Comparison of ENCODE assay signal across 1 cellular context in the genomic region with DNA sequence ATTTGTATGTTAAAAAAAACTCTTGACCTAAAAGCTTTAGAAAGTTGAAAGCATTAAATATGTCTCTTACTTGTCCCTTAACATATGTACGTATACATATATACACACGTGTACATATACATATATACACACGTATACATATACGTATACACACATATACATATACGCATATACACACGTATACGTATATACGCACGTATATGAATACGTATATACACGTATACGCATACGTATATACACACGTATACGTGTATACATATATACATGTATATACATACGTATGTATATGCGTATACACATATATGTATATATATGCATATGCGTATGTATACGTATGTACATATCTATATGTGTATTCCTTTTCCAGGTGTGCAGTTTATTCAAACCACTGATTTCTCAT.
A peak's percentile ranks its signal among the peaks of the same experiment; 100 is the strongest.
TF ChIP-seq lines count a peak whose summit lies in the region.

No MANE protein-coding gene starts in this region.

TF ChIP-seq in K562, 482 proteins besides CTCF, POLR2A, EP300 and RAD21 (continued from another document and continues in another):
- TF ChIP-seq, protein P1, sequence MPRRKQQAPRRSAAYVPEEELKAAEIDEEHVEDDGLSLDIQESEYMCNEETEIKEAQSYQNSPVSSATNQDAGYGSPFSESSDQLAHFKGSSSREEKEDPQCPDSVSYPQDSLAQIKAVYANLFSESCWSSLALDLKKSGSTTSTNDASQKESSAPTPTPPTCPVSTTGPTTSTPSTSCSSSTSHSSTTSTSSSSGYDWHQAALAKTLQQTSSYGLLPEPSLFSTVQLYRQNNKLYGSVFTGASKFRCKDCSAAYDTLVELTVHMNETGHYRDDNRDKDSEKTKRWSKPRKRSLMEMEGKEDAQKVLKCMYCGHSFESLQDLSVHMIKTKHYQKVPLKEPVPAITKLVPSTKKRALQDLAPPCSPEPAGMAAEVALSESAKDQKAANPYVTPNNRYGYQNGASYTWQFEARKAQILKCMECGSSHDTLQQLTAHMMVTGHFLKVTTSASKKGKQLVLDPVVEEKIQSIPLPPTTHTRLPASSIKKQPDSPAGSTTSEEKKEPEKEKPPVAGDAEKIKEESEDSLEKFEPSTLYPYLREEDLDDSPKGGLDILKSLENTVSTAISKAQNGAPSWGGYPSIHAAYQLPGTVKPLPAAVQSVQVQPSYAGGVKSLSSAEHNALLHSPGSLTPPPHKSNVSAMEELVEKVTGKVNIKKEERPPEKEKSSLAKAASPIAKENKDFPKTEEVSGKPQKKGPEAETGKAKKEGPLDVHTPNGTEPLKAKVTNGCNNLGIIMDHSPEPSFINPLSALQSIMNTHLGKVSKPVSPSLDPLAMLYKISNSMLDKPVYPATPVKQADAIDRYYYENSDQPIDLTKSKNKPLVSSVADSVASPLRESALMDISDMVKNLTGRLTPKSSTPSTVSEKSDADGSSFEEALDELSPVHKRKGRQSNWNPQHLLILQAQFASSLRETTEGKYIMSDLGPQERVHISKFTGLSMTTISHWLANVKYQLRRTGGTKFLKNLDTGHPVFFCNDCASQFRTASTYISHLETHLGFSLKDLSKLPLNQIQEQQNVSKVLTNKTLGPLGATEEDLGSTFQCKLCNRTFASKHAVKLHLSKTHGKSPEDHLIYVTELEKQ (CRISPR knock-in tag; IDR thresholded peaks at IDR 0.05): peak; percentile 76; the same call in 1 of the 2 replicates
- TF ChIP-seq ZNF445 (CRISPR knock-in tag; IDR thresholded peaks at IDR 0.05; ENCODE audit: low read depth) (no peak), HDAC2 (IDR thresholded peaks at IDR 0.05) (no peak), ZNF3 (CRISPR knock-in tag; IDR thresholded peaks at IDR 0.05) (0 out of 2 replicates have a peak, but pooled peaks have one; percentile 73), FOXP1 (CRISPR knock-in tag; IDR thresholded peaks at IDR 0.05) (no peak), THRAP3 (IDR thresholded peaks at IDR 0.05; ENCODE audit: borderline replicate concordance) (no peak), ZFP30 (CRISPR knock-in tag; IDR thresholded peaks at IDR 0.05; ENCODE audit: borderline replicate concordance) (peak; percentile 82), ZKSCAN3 (CRISPR knock-in tag; IDR thresholded peaks at IDR 0.05) (0 out of 2 replicates have a peak, but pooled peaks have one; percentile 34), ZNF780A (CRISPR knock-in tag; IDR thresholded peaks at IDR 0.05) (no peak), ZNF436 (CRISPR knock-in tag; IDR thresholded peaks at IDR 0.05) (peak; percentile 77; the same call in 1 of the 2 replicates), NFE2 (IDR thresholded peaks at IDR 0.05; ENCODE audit: low read depth) (no peak), PHTF2 (CRISPR knock-in tag; IDR thresholded peaks at IDR 0.05) (peak; percentile 90), PCBP1 (IDR thresholded peaks at IDR 0.05; ENCODE audit: low read depth, low read length, poor library complexity, severe bottlenecking) (no peak), HDAC6 (IDR thresholded peaks at IDR 0.05; ENCODE audit: low read depth, low read length) (no peak), E2F3 (CRISPR knock-in tag; IDR thresholded peaks at IDR 0.05) (0 out of 2 replicates have a peak, but pooled peaks have one; percentile 63), MECOM (CRISPR knock-in tag; IDR thresholded peaks at IDR 0.05) (0 out of 2 replicates have a peak, but pooled peaks have one; percentile 38), FOSL1 (tag; conservative IDR thresholded peaks at IDR 0.05) (no peak), PURB (CRISPR knock-in tag; IDR thresholded peaks at IDR 0.05; ENCODE audit: low read depth) (no peak), MTF1 (CRISPR knock-in tag; IDR thresholded peaks at IDR 0.05; ENCODE audit: borderline replicate concordance) (peak; percentile 98), CBX8 (IDR thresholded peaks at IDR 0.05; ENCODE audit: borderline replicate concordance, extremely low read depth, low read depth, low read length, poor library complexity, severe bottlenecking) (no peak), ZNF140 (CRISPR knock-in tag; IDR thresholded peaks at IDR 0.05) (peak; percentile 97), RBBP5 (IDR thresholded peaks at IDR 0.05; ENCODE audit: borderline replicate concordance, insufficient read depth, low read length, poor library complexity, severe bottlenecking) (no peak), CHD2 (IDR thresholded peaks at IDR 0.05; ENCODE audit: low read depth, low read length) (no peak), TEAD1 (CRISPR knock-in tag; IDR thresholded peaks at IDR 0.05) (no peak), RHOXF2B (CRISPR knock-in tag; conservative IDR thresholded peaks at IDR 0.05) (peak; percentile 73; the same call in 1 of the 2 replicates)
- TF ChIP-seq, protein P2, sequence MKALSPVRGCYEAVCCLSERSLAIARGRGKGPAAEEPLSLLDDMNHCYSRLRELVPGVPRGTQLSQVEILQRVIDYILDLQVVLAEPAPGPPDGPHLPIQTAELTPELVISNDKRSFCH (CRISPR knock-in tag; IDR thresholded peaks at IDR 0.05): 0 out of 2 replicates have a peak, but pooled peaks have one; percentile 58
- TF ChIP-seq, protein P2 (tag; IDR thresholded peaks at IDR 0.05): no peak
- TF ChIP-seq, protein P3, sequence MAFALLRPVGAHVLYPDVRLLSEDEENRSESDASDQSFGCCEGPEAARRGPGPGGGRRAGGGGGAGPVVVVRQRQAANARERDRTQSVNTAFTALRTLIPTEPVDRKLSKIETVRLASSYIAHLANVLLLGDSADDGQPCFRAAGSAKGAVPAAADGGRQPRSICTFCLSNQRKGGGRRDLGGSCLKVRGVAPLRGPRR (CRISPR knock-in tag; IDR thresholded peaks at IDR 0.05): peak; percentile 94
- TF ChIP-seq, protein P4, sequence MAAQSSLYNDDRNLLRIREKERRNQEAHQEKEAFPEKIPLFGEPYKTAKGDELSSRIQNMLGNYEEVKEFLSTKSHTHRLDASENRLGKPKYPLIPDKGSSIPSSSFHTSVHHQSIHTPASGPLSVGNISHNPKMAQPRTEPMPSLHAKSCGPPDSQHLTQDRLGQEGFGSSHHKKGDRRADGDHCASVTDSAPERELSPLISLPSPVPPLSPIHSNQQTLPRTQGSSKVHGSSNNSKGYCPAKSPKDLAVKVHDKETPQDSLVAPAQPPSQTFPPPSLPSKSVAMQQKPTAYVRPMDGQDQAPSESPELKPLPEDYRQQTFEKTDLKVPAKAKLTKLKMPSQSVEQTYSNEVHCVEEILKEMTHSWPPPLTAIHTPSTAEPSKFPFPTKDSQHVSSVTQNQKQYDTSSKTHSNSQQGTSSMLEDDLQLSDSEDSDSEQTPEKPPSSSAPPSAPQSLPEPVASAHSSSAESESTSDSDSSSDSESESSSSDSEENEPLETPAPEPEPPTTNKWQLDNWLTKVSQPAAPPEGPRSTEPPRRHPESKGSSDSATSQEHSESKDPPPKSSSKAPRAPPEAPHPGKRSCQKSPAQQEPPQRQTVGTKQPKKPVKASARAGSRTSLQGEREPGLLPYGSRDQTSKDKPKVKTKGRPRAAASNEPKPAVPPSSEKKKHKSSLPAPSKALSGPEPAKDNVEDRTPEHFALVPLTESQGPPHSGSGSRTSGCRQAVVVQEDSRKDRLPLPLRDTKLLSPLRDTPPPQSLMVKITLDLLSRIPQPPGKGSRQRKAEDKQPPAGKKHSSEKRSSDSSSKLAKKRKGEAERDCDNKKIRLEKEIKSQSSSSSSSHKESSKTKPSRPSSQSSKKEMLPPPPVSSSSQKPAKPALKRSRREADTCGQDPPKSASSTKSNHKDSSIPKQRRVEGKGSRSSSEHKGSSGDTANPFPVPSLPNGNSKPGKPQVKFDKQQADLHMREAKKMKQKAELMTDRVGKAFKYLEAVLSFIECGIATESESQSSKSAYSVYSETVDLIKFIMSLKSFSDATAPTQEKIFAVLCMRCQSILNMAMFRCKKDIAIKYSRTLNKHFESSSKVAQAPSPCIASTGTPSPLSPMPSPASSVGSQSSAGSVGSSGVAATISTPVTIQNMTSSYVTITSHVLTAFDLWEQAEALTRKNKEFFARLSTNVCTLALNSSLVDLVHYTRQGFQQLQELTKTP (IDR thresholded peaks at IDR 0.05; ENCODE audit: low read depth in 1 of 2, partially characterized antibody in 2 of 2): no peak
- TF ChIP-seq, protein P5, sequence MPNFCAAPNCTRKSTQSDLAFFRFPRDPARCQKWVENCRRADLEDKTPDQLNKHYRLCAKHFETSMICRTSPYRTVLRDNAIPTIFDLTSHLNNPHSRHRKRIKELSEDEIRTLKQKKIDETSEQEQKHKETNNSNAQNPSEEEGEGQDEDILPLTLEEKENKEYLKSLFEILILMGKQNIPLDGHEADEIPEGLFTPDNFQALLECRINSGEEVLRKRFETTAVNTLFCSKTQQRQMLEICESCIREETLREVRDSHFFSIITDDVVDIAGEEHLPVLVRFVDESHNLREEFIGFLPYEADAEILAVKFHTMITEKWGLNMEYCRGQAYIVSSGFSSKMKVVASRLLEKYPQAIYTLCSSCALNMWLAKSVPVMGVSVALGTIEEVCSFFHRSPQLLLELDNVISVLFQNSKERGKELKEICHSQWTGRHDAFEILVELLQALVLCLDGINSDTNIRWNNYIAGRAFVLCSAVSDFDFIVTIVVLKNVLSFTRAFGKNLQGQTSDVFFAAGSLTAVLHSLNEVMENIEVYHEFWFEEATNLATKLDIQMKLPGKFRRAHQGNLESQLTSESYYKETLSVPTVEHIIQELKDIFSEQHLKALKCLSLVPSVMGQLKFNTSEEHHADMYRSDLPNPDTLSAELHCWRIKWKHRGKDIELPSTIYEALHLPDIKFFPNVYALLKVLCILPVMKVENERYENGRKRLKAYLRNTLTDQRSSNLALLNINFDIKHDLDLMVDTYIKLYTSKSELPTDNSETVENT (CRISPR knock-in tag; IDR thresholded peaks at IDR 0.05): peak; percentile 90
- TF ChIP-seq, protein P6, sequence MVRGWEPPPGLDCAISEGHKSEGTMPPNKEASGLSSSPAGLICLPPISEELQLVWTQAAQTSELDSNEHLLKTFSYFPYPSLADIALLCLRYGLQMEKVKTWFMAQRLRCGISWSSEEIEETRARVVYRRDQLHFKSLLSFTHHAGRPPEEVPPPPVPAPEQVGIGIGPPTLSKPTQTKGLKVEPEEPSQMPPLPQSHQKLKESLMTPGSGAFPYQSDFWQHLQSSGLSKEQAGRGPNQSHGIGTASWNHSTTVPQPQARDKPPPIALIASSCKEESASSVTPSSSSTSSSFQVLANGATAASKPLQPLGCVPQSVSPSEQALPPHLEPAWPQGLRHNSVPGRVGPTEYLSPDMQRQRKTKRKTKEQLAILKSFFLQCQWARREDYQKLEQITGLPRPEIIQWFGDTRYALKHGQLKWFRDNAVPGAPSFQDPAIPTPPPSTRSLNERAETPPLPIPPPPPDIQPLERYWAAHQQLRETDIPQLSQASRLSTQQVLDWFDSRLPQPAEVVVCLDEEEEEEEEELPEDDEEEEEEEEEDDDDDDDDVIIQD (CRISPR knock-in tag; IDR thresholded peaks at IDR 0.05): peak; percentile 93
- TF ChIP-seq, protein P7, sequence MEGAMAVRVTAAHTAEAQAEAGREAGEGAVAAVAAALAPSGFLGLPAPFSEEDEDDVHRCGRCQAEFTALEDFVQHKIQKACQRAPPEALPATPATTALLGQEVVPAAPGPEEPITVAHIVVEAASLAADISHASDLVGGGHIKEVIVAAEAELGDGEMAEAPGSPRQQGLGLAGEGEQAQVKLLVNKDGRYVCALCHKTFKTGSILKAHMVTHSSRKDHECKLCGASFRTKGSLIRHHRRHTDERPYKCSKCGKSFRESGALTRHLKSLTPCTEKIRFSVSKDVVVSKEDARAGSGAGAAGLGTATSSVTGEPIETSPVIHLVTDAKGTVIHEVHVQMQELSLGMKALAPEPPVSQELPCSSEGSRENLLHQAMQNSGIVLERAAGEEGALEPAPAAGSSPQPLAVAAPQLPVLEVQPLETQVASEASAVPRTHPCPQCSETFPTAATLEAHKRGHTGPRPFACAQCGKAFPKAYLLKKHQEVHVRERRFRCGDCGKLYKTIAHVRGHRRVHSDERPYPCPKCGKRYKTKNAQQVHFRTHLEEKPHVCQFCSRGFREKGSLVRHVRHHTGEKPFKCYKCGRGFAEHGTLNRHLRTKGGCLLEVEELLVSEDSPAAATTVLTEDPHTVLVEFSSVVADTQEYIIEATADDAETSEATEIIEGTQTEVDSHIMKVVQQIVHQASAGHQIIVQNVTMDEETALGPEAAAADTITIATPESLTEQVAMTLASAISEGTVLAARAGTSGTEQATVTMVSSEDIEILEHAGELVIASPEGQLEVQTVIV (CRISPR knock-in tag; IDR thresholded peaks at IDR 0.05; ENCODE audit: borderline replicate concordance): peak; percentile 61; the same call in 1 of the 2 replicates
- TF ChIP-seq, protein P8, sequence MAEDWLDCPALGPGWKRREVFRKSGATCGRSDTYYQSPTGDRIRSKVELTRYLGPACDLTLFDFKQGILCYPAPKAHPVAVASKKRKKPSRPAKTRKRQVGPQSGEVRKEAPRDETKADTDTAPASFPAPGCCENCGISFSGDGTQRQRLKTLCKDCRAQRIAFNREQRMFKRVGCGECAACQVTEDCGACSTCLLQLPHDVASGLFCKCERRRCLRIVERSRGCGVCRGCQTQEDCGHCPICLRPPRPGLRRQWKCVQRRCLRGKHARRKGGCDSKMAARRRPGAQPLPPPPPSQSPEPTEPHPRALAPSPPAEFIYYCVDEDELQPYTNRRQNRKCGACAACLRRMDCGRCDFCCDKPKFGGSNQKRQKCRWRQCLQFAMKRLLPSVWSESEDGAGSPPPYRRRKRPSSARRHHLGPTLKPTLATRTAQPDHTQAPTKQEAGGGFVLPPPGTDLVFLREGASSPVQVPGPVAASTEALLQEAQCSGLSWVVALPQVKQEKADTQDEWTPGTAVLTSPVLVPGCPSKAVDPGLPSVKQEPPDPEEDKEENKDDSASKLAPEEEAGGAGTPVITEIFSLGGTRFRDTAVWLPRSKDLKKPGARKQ (CRISPR knock-in tag; IDR thresholded peaks at IDR 0.05): peak; percentile 86; the same call in 1 of the 2 replicates
- TF ChIP-seq, protein P9, sequence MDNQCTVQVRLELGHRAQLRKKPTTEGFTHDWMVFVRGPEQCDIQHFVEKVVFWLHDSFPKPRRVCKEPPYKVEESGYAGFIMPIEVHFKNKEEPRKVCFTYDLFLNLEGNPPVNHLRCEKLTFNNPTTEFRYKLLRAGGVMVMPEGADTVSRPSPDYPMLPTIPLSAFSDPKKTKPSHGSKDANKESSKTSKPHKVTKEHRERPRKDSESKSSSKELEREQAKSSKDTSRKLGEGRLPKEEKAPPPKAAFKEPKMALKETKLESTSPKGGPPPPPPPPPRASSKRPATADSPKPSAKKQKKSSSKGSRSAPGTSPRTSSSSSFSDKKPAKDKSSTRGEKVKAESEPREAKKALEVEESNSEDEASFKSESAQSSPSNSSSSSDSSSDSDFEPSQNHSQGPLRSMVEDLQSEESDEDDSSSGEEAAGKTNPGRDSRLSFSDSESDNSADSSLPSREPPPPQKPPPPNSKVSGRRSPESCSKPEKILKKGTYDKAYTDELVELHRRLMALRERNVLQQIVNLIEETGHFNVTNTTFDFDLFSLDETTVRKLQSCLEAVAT (IDR thresholded peaks at IDR 0.05): peak in 1 of 2 experiments; percentile 43; a peak in 1 of 4 replicates
